ENCODE assay signal across 1 cellular context in genomic region chr1:22556391-22557104, GRCh38.
TF ChIP-seq lines count a peak whose summit lies in the region.

No MANE protein-coding gene starts in this region.

TF ChIP-seq in GM23338, 12 proteins besides CTCF, POLR2A, EP300 and RAD21:
- TF ChIP-seq ZNF462 (CRISPR knock-in tag; IDR thresholded peaks at IDR 0.05) = no peak
- no peak for TF ChIP-seq EZH2phosphoT487 (IDR thresholded peaks at IDR 0.05; ENCODE audit: unreplicated experiment)
- TF ChIP-seq NANOG (IDR thresholded peaks at IDR 0.05; ENCODE audit: borderline replicate concordance) = no peak
- no peak for TF ChIP-seq JUNB (IDR thresholded peaks at IDR 0.05; ENCODE audit: unreplicated experiment)
- no peak for TF ChIP-seq REST (IDR thresholded peaks at IDR 0.05; ENCODE audit: unreplicated experiment)
- TF ChIP-seq STAT1 (IDR thresholded peaks at IDR 0.05; ENCODE audit: unreplicated experiment) = no peak
